Comparison of ENCODE assay signal across 10 cellular contexts in the genomic region with DNA sequence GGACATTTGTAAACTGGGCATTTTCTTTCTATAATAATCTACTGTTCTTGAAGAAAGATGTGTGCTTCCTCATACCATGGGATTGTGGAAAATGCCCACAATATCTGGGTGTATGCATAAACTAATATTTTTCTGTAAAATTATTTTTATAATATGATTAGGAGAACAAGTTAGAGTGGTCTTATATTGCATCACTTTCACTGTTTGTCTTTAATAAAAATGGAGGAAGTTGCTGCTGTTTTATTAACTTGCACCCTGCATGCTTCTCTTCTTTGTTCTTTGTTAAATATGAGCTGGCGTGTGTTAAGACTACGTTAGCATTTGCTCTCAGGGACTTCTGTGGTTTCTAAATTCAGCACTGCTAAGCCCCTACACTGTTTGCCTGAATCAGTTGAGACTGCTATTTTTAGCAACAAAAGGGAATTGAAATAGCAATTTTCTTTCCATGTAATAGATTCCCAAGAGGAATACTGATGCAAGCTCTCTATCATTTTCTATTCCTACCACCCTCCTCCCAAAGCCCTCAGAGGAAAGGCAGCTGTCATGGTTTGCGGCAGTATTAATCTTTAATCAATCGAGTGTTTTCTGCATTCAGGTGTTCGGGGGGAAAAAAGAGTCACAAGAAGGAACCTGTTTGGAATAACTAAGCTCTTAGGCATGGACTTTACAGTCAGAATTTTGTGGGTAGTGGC. TPM values are rescaled to one million over a fixed set of nuclear protein-coding genes. Genes with fewer than 3 reads are reported as not detected.
DNase-seq lines count a peak whose midpoint lies in the region; TF ChIP-seq lines count a peak whose summit lies in the region.
"Had no signal": no experiment of that assay in that cellular context is flagged by ENCODE, and none has a peak within 500 bp of the region (broad histone marks: within the 10 kb centered on the region; RNA-seq: fewer than 3 reads in every experiment).

No MANE protein-coding gene starts in this region.

- peaks cover 2% of the 10 kb centered on the region for H3K79me2 ChIP-seq in parathyroid adenoma

- H2AFZ ChIP-seq in parathyroid adenoma: no peak overlapping the region

- peak overlapping the region; percentile 44 for H3K4me2 ChIP-seq in parathyroid adenoma (ENCODE audit: low read length)

- POLR2A ChIA-PET in CD8-positive, alpha-beta memory T cell (lab: Charles Lee): no interaction called here

- H3K9me3 Mint-ChIP-seq in CD8-positive, alpha-beta memory T cell: peaks cover 0 to 6% (median 2%) of the 10 kb centered on the region in 5 donors

- peaks cover 0 to 2% of the 10 kb centered on the region in 2 donors for H3K27me3 Mint-ChIP-seq in CD8-positive, alpha-beta memory T cell

- H3K4me3 Mint-ChIP-seq in CD8-positive, alpha-beta memory T cell: no peak overlapping the region

- peaks cover 6% of the 10 kb centered on the region for H3K4me1 ChIP-seq in parathyroid adenoma
- H3K4me1 ChIP-seq in CD8-positive, alpha-beta memory T cell (ENCODE audit: insufficient read depth, low read length): no peaks in the 10 kb centered on the region
- H3K4me1 ChIP-seq: prostate gland had no signal

- DNase-seq in ELR (ENCODE audit: low read depth) (peak; percentile 2), NCI-H526 treated with DMSO at 0.1 percent for 48 hours (lab: John Stamatoyannopoulos, UW) (peak; percentile 7), epithelial cell of prostate (ENCODE audit: low read depth, low spot score) (no peak), middle frontal gyrus (ENCODE audit: extremely low spot score, low spot score) (no peak), NCI-H1092 treated with DMSO at 0.1 percent for 48 hours (lab: John Stamatoyannopoulos, UW) (no peak), SKM-1 (lab: John Stamatoyannopoulos, UW; ENCODE audit: unreplicated experiment) (no peak)
- no peak for DNase-seq in CD8-positive, alpha-beta memory T cell
- DNase-seq: cerebellar nuclear complex had no signal

- peak overlapping the region; percentile 31 for H3K27ac ChIP-seq in epithelial cell of prostate
- H3K27ac ChIP-seq in parathyroid adenoma: peak overlapping the region; percentile 58
- no peak overlapping the region for H3K27ac ChIP-seq in CD8-positive, alpha-beta memory T cell (ENCODE audit: low read depth, low read length)
- H3K27ac ChIP-seq: prostate gland had no signal

- CTCF ChIA-PET in CD8-positive, alpha-beta memory T cell (lab: Charles Lee): interaction anchor here (1.1 kb wide), 1 partner anchor 66 kb away, joined by 4 read pairs; no protein-coding TSS in a partner anchor

- no peak overlapping the region for H3K9ac ChIP-seq in parathyroid adenoma

- H3K4me1 Mint-ChIP-seq in CD8-positive, alpha-beta memory T cell: peaks cover 8 to 16% (median 10%) of the 10 kb centered on the region in 3 donors

- TF ChIP-seq CTCF in parathyroid adenoma (IDR thresholded peaks at IDR 0.05): no peak

- H3K27ac Mint-ChIP-seq in CD8-positive, alpha-beta memory T cell: peak overlapping the region in 2 of 8 donors; percentile 19 to 24

- peaks cover 23 to 52% (median 25%) of the 10 kb centered on the region in 3 donors for H3K36me3 Mint-ChIP-seq in CD8-positive, alpha-beta memory T cell

- H3K4me3 ChIP-seq in parathyroid adenoma (ENCODE audit: low read depth, low read length): peak overlapping the region; percentile 27
- H3K4me3 ChIP-seq in CD8-positive, alpha-beta memory T cell (ENCODE audit: low read length): no peak overlapping the region
- H3K4me3 ChIP-seq: prostate gland had no signal

- H3K27me3 ChIP-seq in parathyroid adenoma (ENCODE audit: control insufficient read depth, insufficient read depth, low read length): no peaks in the 10 kb centered on the region
- H3K27me3 ChIP-seq in CD8-positive, alpha-beta memory T cell (ENCODE audit: insufficient read depth, low read length, poor library complexity, severe bottlenecking): no peaks in the 10 kb centered on the region

- H3K9me3 ChIP-seq in parathyroid adenoma (ENCODE audit: control insufficient read depth, low read length): no peaks in the 10 kb centered on the region
- no peaks in the 10 kb centered on the region for H3K9me3 ChIP-seq in CD8-positive, alpha-beta memory T cell (ENCODE audit: low read length)
- H3K9me3 ChIP-seq: prostate gland had no signal

- no peaks in the 10 kb centered on the region for H3K36me3 ChIP-seq in parathyroid adenoma (ENCODE audit: control insufficient read depth, insufficient read depth, low read length)
- H3K36me3 ChIP-seq in CD8-positive, alpha-beta memory T cell (ENCODE audit: insufficient read depth, low read length): no peaks in the 10 kb centered on the region
- H3K36me3 ChIP-seq: prostate gland had no signal

RNA-seq across cellular contexts. Expression of a gene that starts 56.1 kb away (rescaled TPM):
- total RNA-seq in CD8-positive, alpha-beta memory T cell: 10 to 100 TPM; 32.3 to 37.1 TPM
- polyA plus RNA-seq in CD8-positive, alpha-beta memory T cell: 26.3 TPM

Comparison
In these comparisons a context has a peak if more than half of its experiments do, and no peak if none do; other contexts are left out.
1. DNase-seq: peak in ELR (single experiment) and NCI-H526 treated with DMSO at 0.1 percent for 48 hours (single experiment); none in epithelial cell of prostate (single experiment), middle frontal gyrus (single experiment), NCI-H1092 treated with DMSO at 0.1 percent for 48 hours (single experiment), SKM-1 (single experiment) and CD8-positive, alpha-beta memory T cell (0 of 5).